ENCODE assay signal across 16 cellular contexts in genomic region chr10:12388671-12389070, GRCh38.
DNase-seq lines count a peak whose midpoint lies in the region; ATAC-seq and TF ChIP-seq lines count a peak whose summit lies in the region.
"Had no signal": no experiment of that assay in that cellular context is flagged by ENCODE, and none has a peak within 500 bp of the region (broad histone marks: within the 10 kb centered on the region; RNA-seq: fewer than 3 reads in every experiment).

No MANE protein-coding gene starts in this region.

- no peak for TF ChIP-seq CTCF in DOHH2 (IDR thresholded peaks at IDR 0.05; ENCODE audit: low read depth, low read length, poor library complexity, severe bottlenecking)
- TF ChIP-seq CTCF in SU-DHL-6 (IDR thresholded peaks at IDR 0.05; ENCODE audit: insufficient read depth, low read length, poor library complexity, severe bottlenecking) = no peak

- peaks cover 6% of the 10 kb centered on the region for H3K36me3 Mint-ChIP-seq in memory B cell

- H4K20me1 ChIP-seq in BLaER1 (peaks cover 23% of the 10 kb centered on the region), DOHH2 (ENCODE audit: control insufficient read depth, insufficient read depth, low read depth, low read length) (peaks cover 7% of the 10 kb centered on the region), SU-DHL-6 (ENCODE audit: low read depth, low read length) (no peaks in the 10 kb centered on the region; the same call in 1 of the 2 replicates)

- peak overlapping the region; percentile 79 for H3K27ac Mint-ChIP-seq in memory B cell
- H3K27ac Mint-ChIP-seq: stimulated activated naive CD8-positive, alpha-beta T cell treated with anti-CD3 and anti-CD28 coated beads, Interleukin-15, Interleukin-2, amounts not matched to agents 100 ng/mL and 50 ng/mL, for 24 hours had no signal

- H3K27me3 Mint-ChIP-seq in memory B cell = no peaks in the 10 kb centered on the region
- H3K27me3 Mint-ChIP-seq: activated T-helper 17 cell treated with anti-CD3 and anti-CD28 coated beads, Interleukin-2, amount 50 U/mL, for 72 hours; stimulated activated naive CD8-positive, alpha-beta T cell treated with anti-CD3 and anti-CD28 coated beads, Interleukin-15, Interleukin-2, amounts not matched to agents 100 ng/mL and 50 ng/mL, for 24 hours had no signal

- DNase-seq in memory B cell (ENCODE audit: low spot score in 2 of 2) = no peak
- no peak for DNase-seq in HK-2 (ENCODE audit: unreplicated experiment)
- DNase-seq in activated gamma-delta T cell (lab: John Stamatoyannopoulos, UW) = no peak
- DNase-seq: activated CD4-positive, CD25-positive, alpha-beta regulatory T cell; effector CD4-positive, alpha-beta T cell; esophagus squamous epithelium; left ventricle myocardium superior; NCI-H146; T-helper 2 cell had no signal

- H3K9me3 Mint-ChIP-seq in memory B cell = peaks cover 6% of the 10 kb centered on the region

- H3K4me3 Mint-ChIP-seq in memory B cell = no peak overlapping the region
- H3K4me3 Mint-ChIP-seq: activated T-helper 17 cell treated with anti-CD3 and anti-CD28 coated beads, Interleukin-2, amount 50 U/mL, for 72 hours; stimulated activated naive CD8-positive, alpha-beta T cell treated with anti-CD3 and anti-CD28 coated beads, Interleukin-15, Interleukin-2, amounts not matched to agents 100 ng/mL and 50 ng/mL, for 24 hours had no signal

- H3K4me2 ChIP-seq in BLaER1 (peak overlapping the region; percentile 83), DOHH2 (ENCODE audit: low read length) (peak overlapping the region; percentile 60), SU-DHL-6 (ENCODE audit: low read depth, low read length, poor library complexity, severe bottlenecking) (no peak overlapping the region)

- no peak overlapping the region for H2AFZ ChIP-seq in SU-DHL-6 (ENCODE audit: low read depth, low read length, severe bottlenecking)

- H3K4me1 Mint-ChIP-seq in memory B cell = peaks cover 48% of the 10 kb centered on the region
- H3K4me1 Mint-ChIP-seq: activated T-helper 17 cell treated with anti-CD3 and anti-CD28 coated beads, Interleukin-2, amount 50 U/mL, for 72 hours had no signal

- H3K4me1 ChIP-seq in BLaER1 (peaks cover 45% of the 10 kb centered on the region), DOHH2 (ENCODE audit: control insufficient read depth, low read length) (peaks cover 50% of the 10 kb centered on the region)

- H3K27ac ChIP-seq in BLaER1 (peak overlapping the region; percentile 36; the same call in 1 of the 2 replicates), DOHH2 (ENCODE audit: low read depth, low read length) (no peak overlapping the region), SU-DHL-6 (ENCODE audit: low read depth, low read length) (peak overlapping the region; percentile 14; the same call in 1 of the 2 replicates)
- H3K27ac ChIP-seq: esophagus squamous epithelium had no signal

- peaks cover 17% of the 10 kb centered on the region for H3K9me3 ChIP-seq in BLaER1
- H3K9me3 ChIP-seq in DOHH2 (ENCODE audit: control insufficient read depth, insufficient read depth, low read length) = peaks cover 6% of the 10 kb centered on the region; the same call in 1 of the 2 replicates
- H3K9me3 ChIP-seq in SU-DHL-6 (ENCODE audit: insufficient read depth, low read length) = peaks cover 9% of the 10 kb centered on the region; the same call in 1 of the 2 replicates
- H3K9me3 ChIP-seq: adrenal gland, esophagus squamous epithelium had no signal

- no peaks in the 10 kb centered on the region; the same call in 1 of the 2 replicates for H3F3A ChIP-seq in DOHH2 (ENCODE audit: control insufficient read depth, insufficient read depth)
- H3F3A ChIP-seq in SU-DHL-6 (ENCODE audit: insufficient read depth) = peaks cover 5% of the 10 kb centered on the region; the same call in 1 of the 2 replicates

- H3K27me3 ChIP-seq in BLaER1 (no peaks in the 10 kb centered on the region), DOHH2 (ENCODE audit: control insufficient read depth, low read length) (no peaks in the 10 kb centered on the region), SU-DHL-6 (ENCODE audit: low read length) (no peaks in the 10 kb centered on the region)
- H3K27me3 ChIP-seq: adrenal gland, esophagus squamous epithelium had no signal

- H3K9ac ChIP-seq in BLaER1 = no peak overlapping the region
- H3K9ac ChIP-seq in SU-DHL-6 (ENCODE audit: low read length) = no peak overlapping the region

- H3K4me3 ChIP-seq in BLaER1 (no peak overlapping the region), DOHH2 (ENCODE audit: low read length) (peak overlapping the region; percentile 47), SU-DHL-6 (ENCODE audit: insufficient read depth, low read length, poor library complexity, severe bottlenecking) (no peak overlapping the region)
- H3K4me3 ChIP-seq: adrenal gland, esophagus squamous epithelium had no signal

- H3K36me3 ChIP-seq in BLaER1 (peaks cover 3% of the 10 kb centered on the region; the same call in 1 of the 2 replicates), DOHH2 (ENCODE audit: control insufficient read depth, low read length) (peaks cover 3% of the 10 kb centered on the region; the same call in 1 of the 2 replicates), SU-DHL-6 (ENCODE audit: low read length) (0 out of 2 replicates have a peak, but pooled peaks cover 7% of the 10 kb centered on the region)
- H3K36me3 ChIP-seq: adrenal gland, esophagus squamous epithelium had no signal

- H3K79me2 ChIP-seq in DOHH2 (ENCODE audit: control insufficient read depth, low read length) (peaks cover 96% of the 10 kb centered on the region), SU-DHL-6 (ENCODE audit: insufficient read depth, low read length) (peaks cover 98% of the 10 kb centered on the region)

- no peak for ATAC-seq in memory B cell (ENCODE audit: low read depth)
- ATAC-seq in GM19328 (IDR thresholded peaks at IDR 0.05; ENCODE audit: unreplicated experiment) = no peak
- ATAC-seq: activated T-helper 17 cell treated with anti-CD3 and anti-CD28 coated beads, Interleukin-2, amount 50 U/mL, for 72 hours had no signal

- no peaks in the 10 kb centered on the region for H3K9me2 ChIP-seq in DOHH2 (replicated peaks; ENCODE audit: control insufficient read depth, low read length)
- H3K9me2 ChIP-seq in SU-DHL-6 (replicated peaks; ENCODE audit: insufficient read depth, low read length) = no peaks in the 10 kb centered on the region
